31 cellular contexts compared by ENCODE assay signal in genomic region chr6:91412532-91412931, GRCh38.
A peak's percentile ranks its signal among the peaks of the same experiment; 100 is the strongest.
DNase-seq lines count a peak whose midpoint lies in the region; ATAC-seq, FAIRE-seq and TF ChIP-seq lines count a peak whose summit lies in the region.
"Had no signal": no experiment of that assay in that cellular context is flagged by ENCODE, and none has a peak within 500 bp of the region (broad histone marks: within the 10 kb centered on the region; RNA-seq: fewer than 3 reads in every experiment).

No MANE protein-coding gene starts in this region.

- no peak overlapping the region for H3K4me3 Mint-ChIP-seq in chondrocyte (ENCODE audit: unreplicated experiment)
- no peak overlapping the region for H3K4me3 Mint-ChIP-seq in T-helper 2 cell treated with Interferon-gamma antibody and Interleukin-4, amounts not matched to agents 5 μg/mL and 100 μg/mL, for 36 hours
- H3K4me3 Mint-ChIP-seq: B cell; CD14-positive monocyte; CD8-positive, alpha-beta memory T cell; T-cell had no signal

- no peak overlapping the region for H3K9ac ChIP-seq in kidney (ENCODE audit: low read length in 2 of 2)

- H3K36me3 Mint-ChIP-seq in chondrocyte (ENCODE audit: low read depth): peaks cover 6% of the 10 kb centered on the region
- no peaks in the 10 kb centered on the region for H3K36me3 Mint-ChIP-seq in T-helper 2 cell treated with Interferon-gamma antibody and Interleukin-4, amounts not matched to agents 5 μg/mL and 100 μg/mL, for 36 hours (ENCODE audit: low read depth)
- H3K36me3 Mint-ChIP-seq: CD14-positive monocyte; CD8-positive, alpha-beta memory T cell; T-cell had no signal

- no peaks in the 10 kb centered on the region for H3K27me3 Mint-ChIP-seq in chondrocyte (ENCODE audit: low read depth)
- no peaks in the 10 kb centered on the region for H3K27me3 Mint-ChIP-seq in T-helper 2 cell treated with Interferon-gamma antibody and Interleukin-4, amounts not matched to agents 5 μg/mL and 100 μg/mL, for 36 hours (ENCODE audit: low read depth)
- H3K27me3 Mint-ChIP-seq: B cell; CD8-positive, alpha-beta memory T cell; T-cell had no signal

- no peak overlapping the region for H3K27ac ChIP-seq in kidney (ENCODE audit: low read depth in 2 of 2, low read length in 2 of 2)
- no peak overlapping the region for H3K27ac ChIP-seq in right lobe of liver
- H3K27ac ChIP-seq: SJSA1 had no signal

- no peaks in the 10 kb centered on the region for H3K36me3 ChIP-seq in GM06990 (ENCODE audit: control insufficient read depth, insufficient read depth, low read length)
- H3K36me3 ChIP-seq in kidney (ENCODE audit: control insufficient read depth in 1 of 2, insufficient read depth in 2 of 2, low read length in 2 of 2): no peaks in the 10 kb centered on the region
- H3K36me3 ChIP-seq in right lobe of liver: no peaks in the 10 kb centered on the region
- H3K36me3 ChIP-seq: SJSA1 had no signal

- intact Hi-C loops in kidney (cut with DNase I): no loop called here
- intact Hi-C loops in right lobe of liver (cut with DNase I): no loop called here

- H3K27ac Mint-ChIP-seq in chondrocyte (ENCODE audit: unreplicated experiment): no peak overlapping the region
- H3K27ac Mint-ChIP-seq in T-helper 2 cell treated with Interferon-gamma antibody and Interleukin-4, amounts not matched to agents 5 μg/mL and 100 μg/mL, for 36 hours: no peak overlapping the region
- H3K27ac Mint-ChIP-seq: B cell; CD14-positive monocyte; CD8-positive, alpha-beta memory T cell; T-cell had no signal

- FAIRE-seq in kidney (lab: Jason Lieb, UNC): no peak
- FAIRE-seq: A204.1, GM12891, GM19239, H1, HepG2, K562 had no signal

- TF ChIP-seq POLR2A in right lobe of liver (IDR thresholded peaks at IDR 0.05): no peak

- DNase-seq in GM06990 (ENCODE audit: extremely low read depth, insufficient read length) (no peak), LNCaP clone FGC (ENCODE audit: low read depth) (no peak), chondrocyte (ENCODE audit: low spot score) (no peak), kidney (no peak), right lobe of liver (no peak)
- DNase-seq in T-helper 2 cell treated with Interferon-gamma antibody and Interleukin-4, amounts not matched to agents 5 μg/mL and 100 μg/mL, for 36 hours (ENCODE audit: low spot score): no peak
- DNase-seq: Calu3; CD8-positive, alpha-beta memory T cell; DMS153; HCEC 1CT; Kasumi-1; MV-4-11; NCI-H1105; NCI-H146; NCI-H1930; NCI-H2107; NCI-H524; NCI-H748 treated with DMSO at 0.1 percent for 48 hours; Right ventricle myocardium superior; RPMI8226; T-cell had no signal

- H3K4me1 ChIP-seq in kidney (ENCODE audit: control insufficient read depth in 1 of 2, insufficient read depth in 1 of 2, low read depth in 1 of 2, low read length in 2 of 2): no peaks in the 10 kb centered on the region
- H3K4me1 ChIP-seq in right lobe of liver: no peaks in the 10 kb centered on the region
- H3K4me1 ChIP-seq: SJSA1 had no signal

- H3K27me3 ChIP-seq in GM06990 (replicated peaks; ENCODE audit: control insufficient read depth, insufficient read depth, low read length) (no peaks in the 10 kb centered on the region), right lobe of liver (no peaks in the 10 kb centered on the region)
- H3K27me3 ChIP-seq: SJSA1 had no signal

- TF ChIP-seq CTCF in GM06990 (IDR thresholded peaks at IDR 0.05; ENCODE audit: insufficient read depth, low read length, poor library complexity, severe bottlenecking) (peak; percentile 4), LNCaP clone FGC (IDR thresholded peaks at IDR 0.05; ENCODE audit: control insufficient read depth, extremely low read depth, insufficient read depth) (peak; percentile 37), chondrocyte (IDR thresholded peaks at IDR 0.05) (peak; percentile 23), kidney (IDR thresholded peaks at IDR 0.05; ENCODE audit: borderline replicate concordance, extremely low read depth, insufficient read depth) (peak; percentile 3), right lobe of liver (IDR thresholded peaks at IDR 0.05) (no peak)

- WGBS in right lobe of liver (ENCODE audit: insufficient coverage, low coverage, low lambda C conversion rate, missing lambda C conversion rate): 27% methylated on average over 3 of the region's 3 CpGs

- H3K4me1 Mint-ChIP-seq in chondrocyte (ENCODE audit: low read depth): no peaks in the 10 kb centered on the region
- H3K4me1 Mint-ChIP-seq in T-helper 2 cell treated with Interferon-gamma antibody and Interleukin-4, amounts not matched to agents 5 μg/mL and 100 μg/mL, for 36 hours (ENCODE audit: low read depth): no peaks in the 10 kb centered on the region
- H3K4me1 Mint-ChIP-seq: B cell; CD14-positive monocyte; CD8-positive, alpha-beta memory T cell; T-cell had no signal

- H3K4me3 ChIP-seq in GM06990 (replicated peaks; ENCODE audit: low read depth, low read length) (no peak overlapping the region), LNCaP clone FGC (ENCODE audit: low read depth, low read length) (no peak overlapping the region), kidney (ENCODE audit: low read length in 2 of 2) (no peak overlapping the region), right lobe of liver (no peak overlapping the region)
- H3K4me3 ChIP-seq: K562, SJSA1 had no signal

- no peak for ATAC-seq in right lobe of liver
- ATAC-seq in HG02885 (IDR thresholded peaks at IDR 0.05; ENCODE audit: poor library complexity, unreplicated experiment): no peak
- ATAC-seq: HepG2, K562, T-cell had no signal

- H3K9me3 Mint-ChIP-seq in chondrocyte (ENCODE audit: low read depth): peaks cover 17% of the 10 kb centered on the region
- no peaks in the 10 kb centered on the region for H3K9me3 Mint-ChIP-seq in T-helper 2 cell treated with Interferon-gamma antibody and Interleukin-4, amounts not matched to agents 5 μg/mL and 100 μg/mL, for 36 hours

- H3K9me3 ChIP-seq in kidney (ENCODE audit: control insufficient read depth in 1 of 2, low read length in 2 of 2) (no peaks in the 10 kb centered on the region), right lobe of liver (no peaks in the 10 kb centered on the region)
- H3K9me3 ChIP-seq: SJSA1 had no signal

Comparison
In these comparisons a context has a peak if more than half of its experiments do, and no peak if none do; other contexts are left out.
1. CTCF ChIP-seq: peak in GM06990 (single experiment), LNCaP clone FGC (single experiment), chondrocyte (single experiment) and kidney (single experiment); none in right lobe of liver (0 of 4).